In the genomic region with DNA sequence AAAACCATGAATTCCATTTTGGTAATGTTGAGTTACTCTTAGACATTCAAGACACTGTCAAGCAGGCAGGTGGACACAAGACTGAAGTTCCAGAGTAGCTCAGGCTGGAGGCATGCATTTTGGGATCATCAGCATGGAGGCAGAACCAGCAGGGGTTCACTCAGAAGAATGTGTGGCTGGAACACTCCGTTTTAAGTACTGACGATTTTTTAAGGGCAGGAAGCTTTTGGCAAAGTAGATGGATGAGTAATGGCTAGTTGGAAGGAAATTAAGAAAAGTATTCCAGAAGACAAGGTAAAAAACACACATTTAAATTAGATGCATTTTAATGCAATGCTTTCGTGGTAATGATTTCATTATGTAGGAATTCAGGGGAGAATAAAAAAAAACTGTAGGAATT, we compare ENCODE assay signal across 31 cellular contexts.
DNase-seq lines count a peak whose midpoint lies in the region; ATAC-seq, FAIRE-seq and TF ChIP-seq lines count a peak whose summit lies in the region.
"Had no signal": no experiment of that assay in that cellular context is flagged by ENCODE, and none has a peak within 500 bp of the region (broad histone marks: within the 10 kb centered on the region; RNA-seq: fewer than 3 reads in every experiment).

No MANE protein-coding gene starts in this region.

- no peaks in the 10 kb centered on the region for H3K9me3 Mint-ChIP-seq in GM23338
- H3K9me3 Mint-ChIP-seq in activated T-helper 1 cell treated with anti-CD3 and anti-CD28 coated beads, Interleukin-12 subunit alpha, Interleukin-12 subunit beta, Interleukin-2, Interleukin-4 antibody, amounts not matched to agents 30 ng/mL and 10 ng/mL and 1 ng/mL, durations not matched to agents 14 hours and 24 hours and 36 hours, result peaks cover 12% of the 10 kb centered on the region

- POLR2A ChIA-PET in A673 (lab: Charles Lee; ENCODE audit: low non-redundant PET), result no interaction called here

- no peaks in the 10 kb centered on the region for H3K27me3 Mint-ChIP-seq in GM23338 (ENCODE audit: insufficient read depth, low read depth, poor library complexity)
- no peaks in the 10 kb centered on the region for H3K27me3 Mint-ChIP-seq in activated T-helper 1 cell treated with anti-CD3 and anti-CD28 coated beads, Interleukin-12 subunit alpha, Interleukin-12 subunit beta, Interleukin-2, Interleukin-4 antibody, amounts not matched to agents 30 ng/mL and 10 ng/mL and 1 ng/mL, durations not matched to agents 14 hours and 24 hours and 36 hours (ENCODE audit: insufficient read depth)
- H3K27me3 Mint-ChIP-seq: activated B cell treated with CpG ODN at 0.5 μM for 24 hours; activated CD8-positive, alpha-beta memory T cell treated with anti-CD3 and anti-CD28 coated beads, Interleukin-2, amount 10 ng/mL, durations not matched to agents 7 days and 5 days; activated naive CD4-positive, alpha-beta T cell treated with anti-CD3 and anti-CD28 coated beads, Interleukin-2, amount 10 ng/mL, durations not matched to agents 7 days and 5 days; B cell; central memory CD8-positive, alpha-beta T cell had no signal

- H3K4me2 ChIP-seq in GM23338, result no peak overlapping the region

- H3K4me3 ChIP-seq in A673 (ENCODE audit: low read depth, low read length, poor library complexity, severe bottlenecking) (no peak overlapping the region), GM23338 (no peak overlapping the region), SK-N-MC (no peak overlapping the region), fibroblast of mammary gland (ENCODE audit: control insufficient read depth, low read depth, low read length) (no peak overlapping the region)
- H3K4me3 ChIP-seq: dorsolateral prefrontal cortex, heart right ventricle, right atrium auricular region, SJCRH30, tibial artery had no signal

- no peaks in the 10 kb centered on the region; the same call in 2 of the 3 replicates for H3K36me3 Mint-ChIP-seq in GM23338 (ENCODE audit: low read depth)
- H3K36me3 Mint-ChIP-seq in activated T-helper 1 cell treated with anti-CD3 and anti-CD28 coated beads, Interleukin-12 subunit alpha, Interleukin-12 subunit beta, Interleukin-2, Interleukin-4 antibody, amounts not matched to agents 30 ng/mL and 10 ng/mL and 1 ng/mL, durations not matched to agents 14 hours and 24 hours and 36 hours (ENCODE audit: low read depth), result no peaks in the 10 kb centered on the region
- H3K36me3 Mint-ChIP-seq: activated CD8-positive, alpha-beta memory T cell treated with anti-CD3 and anti-CD28 coated beads, Interleukin-2, amount 10 ng/mL, durations not matched to agents 7 days and 5 days; activated naive CD4-positive, alpha-beta T cell treated with anti-CD3 and anti-CD28 coated beads, Interleukin-2, amount 10 ng/mL, durations not matched to agents 7 days and 5 days; CD8-positive, alpha-beta T cell had no signal

- H3K36me3 ChIP-seq in A673 (ENCODE audit: insufficient read depth, low read length, poor library complexity, severe bottlenecking) (no peaks in the 10 kb centered on the region), GM23338 (ENCODE audit: insufficient read depth) (no peaks in the 10 kb centered on the region), SK-N-MC (ENCODE audit: insufficient read depth, low read length) (no peaks in the 10 kb centered on the region)
- H3K36me3 ChIP-seq: heart right ventricle, right atrium auricular region, SJCRH30, tibial artery had no signal

- H3K9me3 ChIP-seq in A673 (ENCODE audit: low read depth, low read length, poor library complexity, severe bottlenecking) (no peaks in the 10 kb centered on the region), SK-N-MC (ENCODE audit: low read depth, low read length) (no peaks in the 10 kb centered on the region)
- H3K9me3 ChIP-seq: heart right ventricle, right atrium auricular region, SJCRH30, tibial artery had no signal

- ATAC-seq in GM23338 (no peak), GM21423 (IDR thresholded peaks at IDR 0.05; ENCODE audit: unreplicated experiment) (no peak), GM21526 (IDR thresholded peaks at IDR 0.05; ENCODE audit: low FRiP score, unreplicated experiment) (no peak)
- ATAC-seq: activated CD8-positive, alpha-beta memory T cell treated with anti-CD3 and anti-CD28 coated beads, Interleukin-2, amount 10 ng/mL, durations not matched to agents 7 days and 5 days; activated T-cell treated with anti-CD3 and anti-CD28 coated beads, Interleukin-2, amount 50 U/mL, for 72 hours; CD8-positive, alpha-beta T cell; HCT116; heart right ventricle; left colon had no signal

- H3K4me1 Mint-ChIP-seq in GM23338, result peaks cover 9% of the 10 kb centered on the region
- H3K4me1 Mint-ChIP-seq in activated T-helper 1 cell treated with anti-CD3 and anti-CD28 coated beads, Interleukin-12 subunit alpha, Interleukin-12 subunit beta, Interleukin-2, Interleukin-4 antibody, amounts not matched to agents 30 ng/mL and 10 ng/mL and 1 ng/mL, durations not matched to agents 14 hours and 24 hours and 36 hours (ENCODE audit: low read depth), result no peaks in the 10 kb centered on the region
- H3K4me1 Mint-ChIP-seq: activated B cell treated with CpG ODN at 0.5 μM for 24 hours; activated CD8-positive, alpha-beta memory T cell treated with anti-CD3 and anti-CD28 coated beads, Interleukin-2, amount 10 ng/mL, durations not matched to agents 7 days and 5 days; activated naive CD4-positive, alpha-beta T cell treated with anti-CD3 and anti-CD28 coated beads, Interleukin-2, amount 10 ng/mL, durations not matched to agents 7 days and 5 days; B cell; central memory CD8-positive, alpha-beta T cell had no signal

- FAIRE-seq in GM19239 (lab: Jason Lieb, UNC), result no peak

- CTCF ChIA-PET in A673 (lab: Charles Lee), result no interaction called here

- H3K4me3 Mint-ChIP-seq in GM23338, result no peak overlapping the region
- no peak overlapping the region for H3K4me3 Mint-ChIP-seq in activated T-helper 1 cell treated with anti-CD3 and anti-CD28 coated beads, Interleukin-12 subunit alpha, Interleukin-12 subunit beta, Interleukin-2, Interleukin-4 antibody, amounts not matched to agents 30 ng/mL and 10 ng/mL and 1 ng/mL, durations not matched to agents 14 hours and 24 hours and 36 hours
- H3K4me3 Mint-ChIP-seq: activated B cell treated with CpG ODN at 0.5 μM for 24 hours; activated CD8-positive, alpha-beta memory T cell treated with anti-CD3 and anti-CD28 coated beads, Interleukin-2, amount 10 ng/mL, durations not matched to agents 7 days and 5 days; activated naive CD4-positive, alpha-beta T cell treated with anti-CD3 and anti-CD28 coated beads, Interleukin-2, amount 10 ng/mL, durations not matched to agents 7 days and 5 days; activated T-cell treated with anti-CD3 and anti-CD28 coated beads, Interleukin-2, amount 50 U/mL, for 72 hours; B cell; CD8-positive, alpha-beta T cell; central memory CD8-positive, alpha-beta T cell had no signal

- peaks cover 9% of the 10 kb centered on the region for H3K9me2 ChIP-seq in GM23338 (ENCODE audit: insufficient read depth)

- H3K9ac ChIP-seq in SK-N-MC (ENCODE audit: insufficient read length), result no peak overlapping the region
- H3K9ac ChIP-seq: parathyroid adenoma had no signal

- H2AFZ ChIP-seq in GM23338, result peak overlapping the region; percentile 61; the same call in 1 of the 2 replicates
- H2AFZ ChIP-seq: parathyroid adenoma had no signal

- H3K4me1 ChIP-seq in A673 (ENCODE audit: insufficient read depth, low read length, poor library complexity, severe bottlenecking) (peaks cover 20% of the 10 kb centered on the region), GM23338 (ENCODE audit: insufficient read depth) (0 out of 2 replicates have a peak, but pooled peaks cover 6% of the 10 kb centered on the region)
- H3K4me1 ChIP-seq: heart right ventricle, parathyroid adenoma, right atrium auricular region, SJCRH30 had no signal

- BruUV-seq in A673 (replicated peaks; lab: Mats Ljungman, UMichigan), result no TSS peak

- no peak overlapping the region for H3K27ac ChIP-seq in A673 (ENCODE audit: low read depth, low read length, poor library complexity, severe bottlenecking)
- H3K27ac ChIP-seq in GM23338 (ENCODE audit: low read depth), result no peak overlapping the region
- H3K27ac ChIP-seq in SK-N-MC, result peak overlapping the region; percentile 25; the same call in 1 of the 2 replicates
- H3K27ac ChIP-seq: dorsolateral prefrontal cortex, heart right ventricle, parathyroid adenoma, right atrium auricular region, SJCRH30, tibial artery had no signal

- no peaks in the 10 kb centered on the region for H3K79me2 ChIP-seq in GM23338 (replicated peaks; ENCODE audit: insufficient read depth)
- H3K79me2 ChIP-seq: parathyroid adenoma had no signal

- no peak overlapping the region for H3K27ac Mint-ChIP-seq in GM23338
- H3K27ac Mint-ChIP-seq in activated T-helper 1 cell treated with anti-CD3 and anti-CD28 coated beads, Interleukin-12 subunit alpha, Interleukin-12 subunit beta, Interleukin-2, Interleukin-4 antibody, amounts not matched to agents 30 ng/mL and 10 ng/mL and 1 ng/mL, durations not matched to agents 14 hours and 24 hours and 36 hours, result no peak overlapping the region
- H3K27ac Mint-ChIP-seq: activated B cell treated with CpG ODN at 0.5 μM for 24 hours; activated CD8-positive, alpha-beta memory T cell treated with anti-CD3 and anti-CD28 coated beads, Interleukin-2, amount 10 ng/mL, durations not matched to agents 7 days and 5 days; activated naive CD4-positive, alpha-beta T cell treated with anti-CD3 and anti-CD28 coated beads, Interleukin-2, amount 10 ng/mL, durations not matched to agents 7 days and 5 days; activated T-cell treated with anti-CD3 and anti-CD28 coated beads, Interleukin-2, amount 50 U/mL, for 72 hours; B cell; CD8-positive, alpha-beta T cell had no signal

- no peaks in the 10 kb centered on the region for H3F3A ChIP-seq in GM23338 (replicated peaks; ENCODE audit: low read depth)

- TF ChIP-seq CTCF in A673 (conservative IDR thresholded peaks at IDR 0.05; ENCODE audit: low read depth, low read length) (no peak), GM23338 (conservative IDR thresholded peaks at IDR 0.05; ENCODE audit: low read depth in 2 of 2) (no peak), fibroblast of mammary gland (conservative IDR thresholded peaks at IDR 0.05; ENCODE audit: control insufficient read depth, insufficient read depth, low read depth, low read length) (no peak)

- peak; percentile 52 for DNase-seq in A673 (ENCODE audit: low spot score)
- DNase-seq in GM23338 (ENCODE audit: low spot score), result no peak
- no peak for DNase-seq in SK-N-MC (ENCODE audit: low read depth, low spot score)
- DNase-seq in fibroblast of mammary gland (ENCODE audit: low read depth), result peak; percentile 15
- DNase-seq in activated T-helper 1 cell treated with anti-CD3 and anti-CD28 coated beads, Interleukin-12 subunit alpha, Interleukin-12 subunit beta, Interleukin-2, Interleukin-4 antibody, amounts not matched to agents 30 ng/mL and 10 ng/mL and 1 ng/mL, durations not matched to agents 14 hours and 24 hours and 36 hours (ENCODE audit: low spot score), result no peak
- DNase-seq in GM19239 (ENCODE audit: insufficient read length, low spot score), result no peak
- DNase-seq: 8988T; activated B cell treated with CpG ODN at 0.5 μM for 24 hours; activated CD4-positive, alpha-beta T cell treated with anti-CD3 and anti-CD28 coated beads, Interleukin-2, amount 50 U/mL, for 1 hour; activated CD8-positive, alpha-beta memory T cell treated with anti-CD3 and anti-CD28 coated beads, Interleukin-2, amount 10 ng/mL, durations not matched to agents 7 days and 5 days; activated naive CD4-positive, alpha-beta T cell treated with anti-CD3 and anti-CD28 coated beads, Interleukin-2, amount 10 ng/mL, durations not matched to agents 7 days and 5 days; activated T-cell treated with anti-CD3 and anti-CD28 coated beads, Interleukin-2, amount 50 U/mL, for 72 hours; amygdala; CD8-positive, alpha-beta T cell; DMS 273 treated with DMSO at 0.1 percent for 48 hours; dorsolateral prefrontal cortex; heart right ventricle; left colon; NCI-H1105; NCI-H1930; NCI-H526; SJCRH30; stimulated activated CD4-positive, alpha-beta T cell treated with anti-CD3 and anti-CD28 coated beads, Interleukin-2, amount 100 ng/mL, for 24 hours; tibial artery had no signal

- intact Hi-C loops in A673 (cut with micrococcal nuclease; ENCODE audit: unreplicated experiment), result no loop called here
- intact Hi-C loops in activated T-helper 1 cell treated with anti-CD3 and anti-CD28 coated beads, Interleukin-12 subunit alpha, Interleukin-12 subunit beta, Interleukin-2, Interleukin-4 antibody, amounts not matched to agents 30 ng/mL and 10 ng/mL and 1 ng/mL, durations not matched to agents 14 hours and 24 hours and 36 hours (cut with micrococcal nuclease), result no loop called here

- no peaks in the 10 kb centered on the region for H4K20me1 ChIP-seq in GM23338 (replicated peaks; ENCODE audit: insufficient read depth)

- H3K27me3 ChIP-seq in A673 (replicated peaks; ENCODE audit: insufficient read depth, low read depth, low read length, poor library complexity), result no peaks in the 10 kb centered on the region
- H3K27me3 ChIP-seq in GM23338 (ENCODE audit: insufficient read depth), result no peaks in the 10 kb centered on the region
- H3K27me3 ChIP-seq: dorsolateral prefrontal cortex, heart right ventricle, right atrium auricular region, SJCRH30, tibial artery had no signal

Comparison
In these comparisons a context has a peak if more than half of its experiments do, and no peak if none do; other contexts are left out.
1. DNase-seq: peak in A673 (single experiment) and fibroblast of mammary gland (single experiment); none in GM23338 (single experiment), SK-N-MC (single experiment), activated T-helper 1 cell treated with anti-CD3 and anti-CD28 coated beads, Interleukin-12 subunit alpha, Interleukin-12 subunit beta, Interleukin-2, Interleukin-4 antibody, amounts not matched to agents 30 ng/mL and 10 ng/mL and 1 ng/mL, durations not matched to agents 14 hours and 24 hours and 36 hours (single experiment) and GM19239 (single experiment).